8 cellular contexts compared by ENCODE assay signal in genomic region chr12:63842750-63843149, GRCh38. TPM values are rescaled to one million over a fixed set of nuclear protein-coding genes. Genes with fewer than 3 reads are reported as not detected.
DNase-seq lines count a peak whose midpoint lies in the region; ATAC-seq, FAIRE-seq and TF ChIP-seq lines count a peak whose summit lies in the region.
"Not testable (repeated sequence)": the region's sequence is repeated elsewhere in the genome, so short reads cannot be mapped to it uniquely, and the experiment has no call there.

No MANE protein-coding gene starts in this region.

- POLR2A ChIA-PET in A549 (lab: Yijun Ruan, JAX) (interaction anchor here (1.5 to 3.0 kb wide), 4 partner anchors 76 to 561 kb away, joined by 5 to 23 read pairs (median 17); partner anchors contain the start of genes KICS2 and XPOT), HepG2 (lab: Yijun Ruan, JAX) (interaction anchor here (0.9 to 3.0 kb wide), 3 partner anchors 75 to 561 kb away, joined by 3 to 18 read pairs (median 9); partner anchors contain the start of gene XPOT)
- POLR2A ChIA-PET in HEK293 (lab: Yijun Ruan, JAX); WTC11 (lab: Charles Lee): not testable (repeated sequence)

- H3K79me2 ChIP-seq in HepG2 (ENCODE audit: insufficient read depth, low read length), result peaks cover 13% of the 10 kb centered on the region
- not testable (repeated sequence) for H3K79me2 ChIP-seq in neural progenitor cell (ENCODE audit: low read depth)

- H3K4me3 Mint-ChIP-seq in WTC11, result peak overlapping the region; percentile 75
- H3K4me3 Mint-ChIP-seq in activated naive CD4-positive, alpha-beta T cell treated with anti-CD3 and anti-CD28 coated beads, Interleukin-2, amount 50 U/mL, for 24 hours, result peak overlapping the region; percentile 78
- peak overlapping the region; percentile 91 for H3K4me3 Mint-ChIP-seq in endodermal cell
- H3K4me3 Mint-ChIP-seq in neural progenitor cell, result peak overlapping the region; percentile 84
- H3K4me3 Mint-ChIP-seq in stimulated activated naive CD8-positive, alpha-beta T cell treated with anti-CD3 and anti-CD28 coated beads, Interleukin-15, amount 100 ng/mL, for 72 hours, result peak overlapping the region; percentile 64 to 77

- not testable (repeated sequence) for TF ChIP-seq RAD21 in A549 (conservative IDR thresholded peaks at IDR 0.05 in 1 of 2, IDR thresholded peaks at IDR 0.05 in 1 of 2); HepG2 (CRISPR knock-in tag; IDR thresholded peaks at IDR 0.05)

- H3K4me1 ChIP-seq in A549, result peaks cover 16% of the 10 kb centered on the region
- H3K4me1 ChIP-seq in HEK293 (ENCODE audit: control insufficient read depth, insufficient read depth, low read length); endodermal cell (ENCODE audit: control insufficient read depth, insufficient read depth, low read length); neural progenitor cell: not testable (repeated sequence)
- peaks cover 38% of the 10 kb centered on the region for H3K4me1 ChIP-seq in HepG2 (ENCODE audit: insufficient read depth, low read length)

- CTCF ChIA-PET in A549 (lab: Yijun Ruan, JAX), result interaction anchor here (1.0 to 14.3 kb wide), 40 partner anchors 13 to 548 kb away, joined by 3 to 206 read pairs (median 7); partner anchors contain the start of genes C12orf56 and KICS2
- CTCF ChIA-PET in HEK293 (lab: Yijun Ruan, JAX), result interaction anchor here (0.9 to 3.1 kb wide), 5 partner anchors 232 to 971 kb away, joined by 3 to 23 read pairs (median 5); no protein-coding TSS in a partner anchor
- CTCF ChIA-PET in WTC11 (lab: Charles Lee), result interaction anchor here (1.0 to 3.1 kb wide), 9 partner anchors 11 to 414 kb away, joined by 3 to 26 read pairs (median 5); no protein-coding TSS in a partner anchor
- CTCF ChIA-PET in HepG2 (lab: Yijun Ruan, JAX; ENCODE audit: low intra/inter-chr PET ratio, low total read pairs), result not testable (repeated sequence)

- not testable (repeated sequence) for H3K9me3 Mint-ChIP-seq in WTC11; activated naive CD4-positive, alpha-beta T cell treated with anti-CD3 and anti-CD28 coated beads, Interleukin-2, amount 50 U/mL, for 24 hours; endodermal cell; neural progenitor cell; stimulated activated naive CD8-positive, alpha-beta T cell treated with anti-CD3 and anti-CD28 coated beads, Interleukin-15, amount 100 ng/mL, for 72 hours

- not testable (repeated sequence) for ATAC-seq in A549; WTC11; HepG2; stimulated activated naive CD8-positive, alpha-beta T cell treated with anti-CD3 and anti-CD28 coated beads, Interleukin-15, amount 100 ng/mL, for 72 hours

- FAIRE-seq in A549 (lab: Jason Lieb, UNC); HepG2 (lab: Jason Lieb, UNC): not testable (repeated sequence)

- peaks cover 21% of the 10 kb centered on the region for H3F3A ChIP-seq in neural progenitor cell (ENCODE audit: low read depth)

- H3K4me1 Mint-ChIP-seq in WTC11, result peaks cover 22% of the 10 kb centered on the region
- H3K4me1 Mint-ChIP-seq in activated naive CD4-positive, alpha-beta T cell treated with anti-CD3 and anti-CD28 coated beads, Interleukin-2, amount 50 U/mL, for 24 hours, result not testable (repeated sequence)
- peaks cover 11% of the 10 kb centered on the region for H3K4me1 Mint-ChIP-seq in endodermal cell
- peaks cover 18% of the 10 kb centered on the region for H3K4me1 Mint-ChIP-seq in neural progenitor cell
- H3K4me1 Mint-ChIP-seq in stimulated activated naive CD8-positive, alpha-beta T cell treated with anti-CD3 and anti-CD28 coated beads, Interleukin-15, amount 100 ng/mL, for 72 hours, result peaks cover 12% of the 10 kb centered on the region

- H3K9me3 ChIP-seq in A549; HEK293 (ENCODE audit: control insufficient read depth, insufficient read depth, low read depth, low read length); endodermal cell (ENCODE audit: control insufficient read depth, low read length); HepG2 (ENCODE audit: low read length); neural progenitor cell (ENCODE audit: low read depth): not testable (repeated sequence)

- not testable (repeated sequence) for H3K27me3 ChIP-seq in endodermal cell (ENCODE audit: control insufficient read depth, insufficient read depth, low read length, poor library complexity, severe bottlenecking); HepG2 (ENCODE audit: control insufficient read depth in 1 of 2, insufficient read depth in 2 of 2, low read length in 2 of 2)
- peaks cover 12% of the 10 kb centered on the region for H3K27me3 ChIP-seq in neural progenitor cell

- not testable (repeated sequence) for DNase-seq in A549 (ENCODE audit: low read depth in 1 of 2, low spot score in 1 of 2); WTC11 (ENCODE audit: low spot score); endodermal cell; HepG2 (ENCODE audit: low spot score); neural progenitor cell (ENCODE audit: low spot score); stimulated activated naive CD8-positive, alpha-beta T cell treated with anti-CD3 and anti-CD28 coated beads, Interleukin-15, amount 100 ng/mL, for 72 hours

- peak overlapping the region; percentile 97 to 98; a peak in 5 of 6 replicates for H3K27ac ChIP-seq in A549
- H3K27ac ChIP-seq in HEK293 (ENCODE audit: extremely low read depth, low read depth, low read length); endodermal cell (ENCODE audit: low read depth, low read length); HepG2 (ENCODE audit: extremely low read length, insufficient read depth, low read length); neural progenitor cell: not testable (repeated sequence)

- TF ChIP-seq POLR2A in A549 (IDR thresholded peaks at IDR 0.05; ENCODE audit: low read length); HepG2 (IDR thresholded peaks at IDR 0.05; ENCODE audit: insufficient read depth in 1 of 2, low read depth in 2 of 2, low read length in 2 of 2): not testable (repeated sequence)

- in situ Hi-C loops in HepG2 (cut with HindIII; ENCODE audit: extremely low pct_ligation_motif_present, low pct_unique_long_range_greater_than_20kb), result loop anchor here (5.0 kb wide), 2 partner anchors 340 to 415 kb away; no protein-coding TSS in a partner anchor

- intact Hi-C loops in HepG2 (cut with micrococcal nuclease; ENCODE audit: unreplicated experiment), result loop anchor here (1.0 to 10.0 kb wide), 5 partner anchors 102 to 395 kb away; no protein-coding TSS in a partner anchor

- not testable (repeated sequence) for H3K36me3 ChIP-seq in HEK293 (ENCODE audit: control insufficient read depth in 2 of 2, insufficient read depth in 1 of 2, low read length in 2 of 2); endodermal cell (ENCODE audit: control insufficient read depth, insufficient read depth, low read length); HepG2 (replicated peaks in 1 of 2; ENCODE audit: control insufficient read depth in 1 of 2, insufficient read depth in 2 of 2, low read length in 2 of 2); neural progenitor cell

- H3K4me2 ChIP-seq in A549 (peak overlapping the region; percentile 78), HepG2 (ENCODE audit: low read depth, low read length) (peak overlapping the region; percentile 86), neural progenitor cell (peak overlapping the region; percentile 98)

- not testable (repeated sequence) for H3K36me3 Mint-ChIP-seq in WTC11; activated naive CD4-positive, alpha-beta T cell treated with anti-CD3 and anti-CD28 coated beads, Interleukin-2, amount 50 U/mL, for 24 hours; endodermal cell (ENCODE audit: low read depth); neural progenitor cell

- not testable (repeated sequence) for H3K9ac ChIP-seq in endodermal cell (ENCODE audit: extremely low read depth, low read length, poor library complexity, severe bottlenecking); HepG2 (ENCODE audit: insufficient read depth, low read depth, low read length); neural progenitor cell

- WGBS in A549 (ENCODE audit: missing lambda C conversion rate), result 90% methylated on average over 17 of the region's 17 CpGs
- WGBS in endodermal cell (ENCODE audit: insufficient coverage in 1 of 2, insufficient read length in 1 of 2), 2 experiments, result 87 to 97% methylated on average over 11 to 17 of the region's 17 CpGs
- WGBS in HepG2 (ENCODE audit: low lambda C conversion rate), result 86% methylated on average over 17 of the region's 17 CpGs

- H3K27ac Mint-ChIP-seq in WTC11; activated naive CD4-positive, alpha-beta T cell treated with anti-CD3 and anti-CD28 coated beads, Interleukin-2, amount 50 U/mL, for 24 hours; endodermal cell; neural progenitor cell; stimulated activated naive CD8-positive, alpha-beta T cell treated with anti-CD3 and anti-CD28 coated beads, Interleukin-15, amount 100 ng/mL, for 72 hours: not testable (repeated sequence)

- H4K20me1 ChIP-seq in HepG2 (ENCODE audit: insufficient read depth, low read length); neural progenitor cell (ENCODE audit: low read depth): not testable (repeated sequence)

- H2AFZ ChIP-seq in HepG2 (ENCODE audit: low read length), result not testable (repeated sequence)
- H2AFZ ChIP-seq in neural progenitor cell (replicated peaks), result peak overlapping the region; percentile 99

- not testable (repeated sequence) for TF ChIP-seq CTCF in A549 (IDR thresholded peaks at IDR 0.05); HEK293 (tag by site-specific recombination; IDR thresholded peaks at IDR 0.05); WTC11 (IDR thresholded peaks at IDR 0.05); endodermal cell (conservative IDR thresholded peaks at IDR 0.05); HepG2 (CRISPR knock-in tag; IDR thresholded peaks at IDR 0.05); neural progenitor cell (IDR thresholded peaks at IDR 0.05)

- TF ChIP-seq EP300 in A549 (IDR thresholded peaks at IDR 0.05); HepG2 (IDR thresholded peaks at IDR 0.05; ENCODE audit: low read depth in 2 of 2, low read length in 2 of 2); HepG2 (CRISPR knock-in tag; IDR thresholded peaks at IDR 0.05; ENCODE audit: borderline replicate concordance): not testable (repeated sequence)

- not testable (repeated sequence) for BruUV-seq in HepG2 (replicated peaks; lab: Mats Ljungman, UMichigan)

- H3K4me3 ChIP-seq in A549 (peak overlapping the region; percentile 88), HepG2 (replicated peaks in 1 of 3; ENCODE audit: insufficient read depth in 1 of 3, low read depth in 2 of 3, low read length in 3 of 3) (peak overlapping the region in 2 of 3 experiments; percentile 79 to 91; a peak in 1 of 6 replicates), neural progenitor cell (peak overlapping the region; percentile 91)
- not testable (repeated sequence) for H3K4me3 ChIP-seq in HEK293 (ENCODE audit: low read depth, low read length); endodermal cell (ENCODE audit: low read length)

- H3K27me3 Mint-ChIP-seq in WTC11 (ENCODE audit: low read depth); endodermal cell (ENCODE audit: insufficient read depth); neural progenitor cell (ENCODE audit: insufficient read depth, low read depth): not testable (repeated sequence)
- peaks cover 24% of the 10 kb centered on the region for H3K27me3 Mint-ChIP-seq in activated naive CD4-positive, alpha-beta T cell treated with anti-CD3 and anti-CD28 coated beads, Interleukin-2, amount 50 U/mL, for 24 hours
- H3K27me3 Mint-ChIP-seq in stimulated activated naive CD8-positive, alpha-beta T cell treated with anti-CD3 and anti-CD28 coated beads, Interleukin-15, amount 100 ng/mL, for 72 hours, result peaks cover 34% of the 10 kb centered on the region

RNA-seq across cellular contexts. Expression of gene SRGAP1, which starts 1.8 kb away (rescaled TPM):
- 22.9 and 23.6 TPM in 2 replicates for polyA plus RNA-seq in A549 (2011; rRNA removed)
- 3.4 and 4.4 TPM in 2 replicates for polyA plus RNA-seq in A549 (2012; cell fraction: cytosol; rRNA removed)
- polyA plus RNA-seq in A549 (2012; cell fraction: nucleus; rRNA removed), result 18.3 and 19.5 TPM in 2 replicates
- polyA plus RNA-seq in A549 (2017; fragmentation: RNase III; extraction: RNeasy Plus Mini Kit Qiagen cat#74134 plus additional on column Dnase treatment), result 7.9 to 8.4 TPM (median 8.3 TPM) in 3 replicates
- polyA minus RNA-seq in A549 (2011; rRNA and poly(A)+ RNA removed), result 47.3 and 57.7 TPM in 2 replicates
- 8.1 to 10.3 TPM (median 9.9 TPM) in 3 replicates for total RNA-seq in WTC11 (2021)
- 10 to 100 TPM; 10.6 to 13.4 TPM for total RNA-seq in endodermal cell
- polyA plus RNA-seq in endodermal cell (2013, experiment 1 of 2), result 6.4 TPM
- 6.2 TPM for polyA plus RNA-seq in endodermal cell (2013, experiment 2 of 2)
- total RNA-seq in HepG2 (2016; rRNA removed; fragmentation: Illumina TruSeq; extraction: Trizol), result 1.6 and 1.8 TPM in 2 replicates
- total RNA-seq in HepG2 (2016; cell fraction: cytosol; rRNA removed; fragmentation: Illumina TruSeq; extraction: Trizol; ENCODE audit: low read depth), result 1.1 and 1.8 TPM in 2 replicates
- 1.2 and 2.0 TPM in 2 replicates for total RNA-seq in HepG2 (2016; cell fraction: insoluble cytoplasmic fraction; rRNA removed; fragmentation: Illumina TruSeq; extraction: Trizol)
- 1.00 and 1.2 TPM in 2 replicates for total RNA-seq in HepG2 (2016; cell fraction: membrane; rRNA removed; fragmentation: Illumina TruSeq; extraction: Trizol)
- total RNA-seq in HepG2 (2016; cell fraction: nucleus; rRNA removed; fragmentation: Illumina TruSeq; extraction: Trizol), result 4.3 and 5.0 TPM in 2 replicates
- 3.1 and 3.4 TPM in 2 replicates for polyA plus RNA-seq in HepG2 (2011; rRNA removed)
- 1.2 and 1.7 TPM in 2 replicates for polyA plus RNA-seq in HepG2 (2011; cell fraction: cytosol; rRNA removed)
- polyA plus RNA-seq in HepG2 (2011; cell fraction: nucleus; rRNA removed), result 3.4 and 8.0 TPM in 2 replicates
- 0.42 and 0.83 TPM in 2 replicates for polyA plus RNA-seq in HepG2 (2012)
- polyA plus RNA-seq in HepG2 (2016; cell fraction: cytosol; fragmentation: Illumina TruSeq; extraction: Trizol; ENCODE audit: low read depth), result 0.07 and 0.18 TPM in 2 replicates
- 1.2 and 1.5 TPM in 2 replicates for polyA plus RNA-seq in HepG2 (2016; cell fraction: insoluble cytoplasmic fraction; fragmentation: Illumina TruSeq; extraction: Trizol; ENCODE audit: low read depth)
- polyA plus RNA-seq in HepG2 (2016; cell fraction: membrane; fragmentation: Illumina TruSeq; extraction: Trizol; ENCODE audit: low read depth), result 0.26 and 0.30 TPM in 2 replicates
- 2.9 and 3.1 TPM in 2 replicates for polyA plus RNA-seq in HepG2 (2016; cell fraction: nucleus; fragmentation: Illumina TruSeq; extraction: Trizol; ENCODE audit: insufficient read depth, low read depth)
- polyA minus RNA-seq in HepG2 (2011; rRNA and poly(A)+ RNA removed; ENCODE audit: low replicate concordance), result 10.5 and 17.4 TPM in 2 replicates
- 4.3 and 4.9 TPM in 2 replicates for polyA minus RNA-seq in HepG2 (2011; cell fraction: cytosol; rRNA and poly(A)+ RNA removed)
- 24.1 and 26.9 TPM in 2 replicates for polyA minus RNA-seq in HepG2 (2011; cell fraction: nucleus; rRNA and poly(A)+ RNA removed)
- total RNA-seq in neural progenitor cell (ENCODE audit: low replicate concordance), result 1.5 and 3.0 TPM in 2 replicates
